In the genomic region with DNA sequence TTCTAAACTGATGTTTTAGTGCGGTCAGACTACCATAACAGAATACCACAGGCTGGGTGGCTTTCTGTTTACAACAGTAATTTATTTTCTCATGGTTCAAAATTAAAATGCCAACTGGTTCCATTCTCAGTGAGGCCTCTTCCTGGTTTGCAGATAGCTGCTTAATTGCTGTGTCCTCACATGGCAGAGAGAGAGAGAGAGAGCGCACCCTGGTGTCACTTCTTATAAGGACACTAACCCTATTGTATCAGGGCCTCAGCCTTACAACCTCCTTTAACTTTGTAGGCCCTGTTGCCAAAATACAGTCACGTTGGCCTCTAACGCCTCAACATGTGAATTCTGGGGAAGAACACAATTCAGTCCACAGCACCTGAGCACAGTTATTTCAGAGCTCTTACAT, we compare ENCODE assay signal across 8 cellular contexts.
A peak's percentile ranks its signal among the peaks of the same experiment; 100 is the strongest.
DNase-seq lines count a peak whose midpoint lies in the region; ATAC-seq and TF ChIP-seq lines count a peak whose summit lies in the region.

No MANE protein-coding gene starts in this region.

- no peaks in the 10 kb centered on the region for H3K36me3 ChIP-seq in SU-DHL-6 (ENCODE audit: low read length)

- TF ChIP-seq CTCF in SU-DHL-6 (IDR thresholded peaks at IDR 0.05; ENCODE audit: insufficient read depth, low read length, poor library complexity, severe bottlenecking) (peak; percentile 79), GM13976 (IDR thresholded peaks at IDR 0.05; ENCODE audit: borderline replicate concordance, control extremely low read depth, extremely low read depth, insufficient read depth, missing control alignments) (no peak)

- H4K20me1 ChIP-seq in SU-DHL-6 (ENCODE audit: low read depth, low read length), result no peaks in the 10 kb centered on the region

- DNase-seq in NCI-H1092 treated with DMSO at 0.1 percent for 48 hours (lab: John Stamatoyannopoulos, UW) (peak; percentile 1), NCI-H1092 (lab: John Stamatoyannopoulos, UW) (no peak), HUDEP-2 (lab: John Stamatoyannopoulos, UW; ENCODE audit: unreplicated experiment in 76 of 76) (peak in 67 of 76 experiments; percentile 4 to 77 (median 41)), kidney tubule cell (ENCODE audit: low spot score) (peak; percentile 53), GM13976 (ENCODE audit: low spot score) (no peak)
- no peak for DNase-seq in stimulated activated CD8-positive, alpha-beta memory T cell treated with anti-CD3 and anti-CD28 coated beads, Interleukin-4, amount 100 ng/mL, for 48 hours

- no peaks in the 10 kb centered on the region for H3K79me2 ChIP-seq in SU-DHL-6 (ENCODE audit: insufficient read depth, low read length)

- no peaks in the 10 kb centered on the region for H3K27me3 ChIP-seq in SU-DHL-6 (ENCODE audit: low read length)

- H3K9ac ChIP-seq in SU-DHL-6 (ENCODE audit: low read length), result peak overlapping the region; percentile 13; the same call in 1 of the 2 replicates

- no peaks in the 10 kb centered on the region for H3F3A ChIP-seq in SU-DHL-6 (ENCODE audit: insufficient read depth)

- H3K9me2 ChIP-seq in SU-DHL-6 (replicated peaks; ENCODE audit: insufficient read depth, low read length), result no peaks in the 10 kb centered on the region

- no peak overlapping the region for H3K4me3 ChIP-seq in SU-DHL-6 (ENCODE audit: insufficient read depth, low read length, poor library complexity, severe bottlenecking)

- in situ Hi-C loops in GM13976 (cut with MboI; ENCODE audit: low sequenced_read_pairs, unreplicated experiment), result no loop called here

- H3K4me2 ChIP-seq in SU-DHL-6 (ENCODE audit: low read depth, low read length, poor library complexity, severe bottlenecking), result peak overlapping the region; percentile 25

- H3K27ac ChIP-seq in SU-DHL-6 (ENCODE audit: low read depth, low read length), result peak overlapping the region; percentile 40

- peak; percentile 91 for ATAC-seq in GM21390 (IDR thresholded peaks at IDR 0.05; ENCODE audit: unreplicated experiment)

- peaks cover 6% of the 10 kb centered on the region; the same call in 1 of the 2 replicates for H3K9me3 ChIP-seq in SU-DHL-6 (ENCODE audit: insufficient read depth, low read length)

- H2AFZ ChIP-seq in SU-DHL-6 (ENCODE audit: low read depth, low read length, severe bottlenecking), result peak overlapping the region; percentile 87

Comparison
In these comparisons a context has a peak if more than half of its experiments do, and no peak if none do; other contexts are left out.
1. DNase-seq: peak in NCI-H1092 treated with DMSO at 0.1 percent for 48 hours (single experiment), HUDEP-2 (67 of 76) and kidney tubule cell (single experiment); none in NCI-H1092 (single experiment), GM13976 (single experiment) and stimulated activated CD8-positive, alpha-beta memory T cell treated with anti-CD3 and anti-CD28 coated beads, Interleukin-4, amount 100 ng/mL, for 48 hours (single experiment).